Comparison of ENCODE assay signal across 9 cellular contexts in genomic region chr20:64064145-64064698, GRCh38. TPM values are rescaled to one million over a fixed set of nuclear protein-coding genes. Genes with fewer than 3 reads are reported as not detected.
DNase-seq lines count a peak whose midpoint lies in the region; ATAC-seq and TF ChIP-seq lines count a peak whose summit lies in the region.
"Had no signal": no experiment of that assay in that cellular context is flagged by ENCODE, and none has a peak within 500 bp of the region (broad histone marks: within the 10 kb centered on the region; RNA-seq: fewer than 3 reads in every experiment).

No MANE protein-coding gene starts in this region.

- ATAC-seq in GM21737 (IDR thresholded peaks at IDR 0.05; ENCODE audit: unreplicated experiment), result no peak
- ATAC-seq in GM18861 (IDR thresholded peaks at IDR 0.05; ENCODE audit: unreplicated experiment), result no peak

- DNase-seq in CD14-positive monocyte (ENCODE audit: low spot score), result no peak
- no peak for DNase-seq in LNCaP clone FGC (ENCODE audit: low read depth)
- DNase-seq in choroid plexus epithelial cell (ENCODE audit: low read depth), result no peak
- DNase-seq in nephron progenitor cell, result no peak
- DNase-seq in NCI-H1436 treated with DMSO at 0.1 percent for 48 hours (lab: John Stamatoyannopoulos, UW), result no peak
- no peak for DNase-seq in OCI-M2 (lab: John Stamatoyannopoulos, UW; ENCODE audit: unreplicated experiment)
- DNase-seq: GOT3 had no signal

- peaks cover under 1 to 28% (median 20%) of the 10 kb centered on the region in 3 donors for H3K27me3 Mint-ChIP-seq in CD14-positive monocyte (ENCODE audit: low read depth in 3 of 3)
- peaks cover 11% of the 10 kb centered on the region for H3K27me3 Mint-ChIP-seq in nephron progenitor cell (ENCODE audit: low read depth, poor library complexity)

- peaks cover 44% of the 10 kb centered on the region for H3K4me1 Mint-ChIP-seq in CD14-positive monocyte
- H3K4me1 Mint-ChIP-seq in nephron progenitor cell, result peaks cover 34% of the 10 kb centered on the region

- H3K4me3 ChIP-seq in LNCaP clone FGC (ENCODE audit: low read depth, low read length) (peak overlapping the region; percentile 90), choroid plexus epithelial cell (ENCODE audit: low read depth, low read length) (peak overlapping the region; percentile 79)

- intact Hi-C loops in CD14-positive monocyte (cut with micrococcal nuclease), result loop anchor here in 1 of 2 donors (5.0 to 10.0 kb wide), 2 partner anchors 82 to 539 kb away; partner anchors contain the start of genes PPDPF and PRPF6

- H3K9me3 Mint-ChIP-seq in CD14-positive monocyte (peaks cover 0 to 2% (median 0%) of the 10 kb centered on the region in 7 donors), nephron progenitor cell (no peaks in the 10 kb centered on the region)

- H3K27ac Mint-ChIP-seq in CD14-positive monocyte (peak overlapping the region in 3 of 7 donors; percentile 48 to 62 (median 53)), nephron progenitor cell (peak overlapping the region; percentile 57)

- TF ChIP-seq CTCF in CD14-positive monocyte (IDR thresholded peaks at IDR 0.05) (no peak), LNCaP clone FGC (IDR thresholded peaks at IDR 0.05; ENCODE audit: control insufficient read depth, extremely low read depth, insufficient read depth) (no peak), choroid plexus epithelial cell (conservative IDR thresholded peaks at IDR 0.05; ENCODE audit: low read depth, low read length) (no peak), nephron progenitor cell (IDR thresholded peaks at IDR 0.05) (no peak)

- H3K4me3 Mint-ChIP-seq in CD14-positive monocyte (peak overlapping the region; percentile 82 to 87), nephron progenitor cell (peak overlapping the region; percentile 93)

- H3K36me3 Mint-ChIP-seq in CD14-positive monocyte (no peaks in the 10 kb centered on the region), nephron progenitor cell (ENCODE audit: low read depth) (no peaks in the 10 kb centered on the region)

RNA-seq across cellular contexts. Expression of gene TCEA2, which starts 1.2 kb away (rescaled TPM):
- 10 to 100 TPM; 15.7 to 16.0 TPM for polyA plus RNA-seq in CD14-positive monocyte

RNA-seq across cellular contexts. Expression of gene SOX18, which starts 14.8 kb away (rescaled TPM):
- not detected for polyA plus RNA-seq in CD14-positive monocyte

RNA-seq across cellular contexts. Expression of gene RGS19, which starts 15.1 kb away (rescaled TPM):
- polyA plus RNA-seq in CD14-positive monocyte, result 100 to 1,000 TPM; 244 to 280 TPM

RNA-seq across cellular contexts. Expression of gene OPRL1, which starts 15.7 kb away (rescaled TPM):
- 1 to 10 TPM; 7.0 to 8.8 TPM for polyA plus RNA-seq in CD14-positive monocyte

RNA-seq across cellular contexts. Expression of gene LKAAEAR1, which starts 20.0 kb away (rescaled TPM):
- under 1 TPM; 0.61 to 0.86 TPM for polyA plus RNA-seq in CD14-positive monocyte
